ENCODE assay signal across 8 cellular contexts in the genomic region with DNA sequence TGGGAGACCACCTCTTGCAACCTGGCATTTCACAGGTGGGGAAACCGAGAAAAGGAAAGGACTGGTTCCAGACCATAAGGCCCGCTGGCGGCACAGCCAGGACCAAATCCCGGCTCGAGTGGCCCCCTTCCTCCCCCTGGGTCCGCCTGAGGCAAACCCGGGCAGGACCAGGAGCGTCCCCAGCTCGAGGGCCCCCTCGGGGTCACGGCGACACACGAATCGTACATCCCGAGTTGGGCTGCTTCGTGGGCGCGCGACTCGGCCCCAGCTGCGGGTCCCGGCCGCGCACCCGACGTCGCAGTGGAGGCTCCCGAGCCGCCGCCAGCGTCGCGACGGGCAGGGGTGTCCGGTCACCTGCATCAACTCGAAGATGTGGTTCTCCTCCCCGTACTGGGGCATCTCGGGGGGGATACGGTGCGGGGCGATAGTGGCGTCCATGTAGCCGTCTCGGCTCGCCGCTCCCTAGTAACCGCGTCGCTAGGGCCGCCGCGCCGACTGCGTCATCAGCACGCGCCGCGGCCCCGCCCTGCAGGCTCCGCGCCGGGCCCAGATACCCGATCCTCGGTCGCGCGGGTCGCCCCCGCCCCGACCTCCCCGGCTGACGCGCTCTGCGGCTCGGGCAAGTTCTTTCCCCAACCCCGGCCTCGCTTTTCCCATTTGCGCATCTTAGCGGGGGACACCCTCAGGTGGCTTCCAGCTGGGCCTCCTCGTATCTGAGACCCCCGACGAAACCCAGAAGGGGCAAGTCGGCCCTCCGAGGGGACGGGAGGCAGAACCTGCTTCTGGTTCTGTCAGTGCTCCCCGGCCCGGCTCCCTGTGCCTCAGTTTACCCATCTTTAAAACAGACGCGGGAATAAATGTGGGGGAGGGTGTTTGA. TPM values are rescaled to one million over a fixed set of nuclear protein-coding genes. Genes with fewer than 3 reads are reported as not detected.
DNase-seq lines count a peak whose midpoint lies in the region; ATAC-seq, FAIRE-seq and TF ChIP-seq lines count a peak whose summit lies in the region.

A gene with protein sequence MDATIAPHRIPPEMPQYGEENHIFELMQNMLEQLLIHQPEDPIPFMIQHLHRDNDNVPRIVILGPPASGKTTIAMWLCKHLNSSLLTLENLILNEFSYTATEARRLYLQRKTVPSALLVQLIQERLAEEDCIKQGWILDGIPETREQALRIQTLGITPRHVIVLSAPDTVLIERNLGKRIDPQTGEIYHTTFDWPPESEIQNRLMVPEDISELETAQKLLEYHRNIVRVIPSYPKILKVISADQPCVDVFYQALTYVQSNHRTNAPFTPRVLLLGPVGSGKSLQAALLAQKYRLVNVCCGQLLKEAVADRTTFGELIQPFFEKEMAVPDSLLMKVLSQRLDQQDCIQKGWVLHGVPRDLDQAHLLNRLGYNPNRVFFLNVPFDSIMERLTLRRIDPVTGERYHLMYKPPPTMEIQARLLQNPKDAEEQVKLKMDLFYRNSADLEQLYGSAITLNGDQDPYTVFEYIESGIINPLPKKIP (minus strand): TSS at position 467 of the 877 bp plus-strand sequence. CDS start 29 bp downstream, at position 438.

- WGBS in HepG2 (ENCODE audit: low lambda C conversion rate) = 2% methylated on average over 10 of the region's 89 CpGs

- no peaks in the 10 kb centered on the region for H3K79me2 ChIP-seq in HepG2 (ENCODE audit: insufficient read depth, low read length)

- TF ChIP-seq RAD21 in HepG2 (CRISPR knock-in tag; IDR thresholded peaks at IDR 0.05) = no peak

- in situ Hi-C loops in HepG2 (cut with HindIII; ENCODE audit: extremely low pct_ligation_motif_present, low pct_unique_long_range_greater_than_20kb) = no loop called here

- intact Hi-C loops in HepG2 (cut with micrococcal nuclease; ENCODE audit: unreplicated experiment) = no loop called here

- H3K27ac ChIP-seq in HepG2 (ENCODE audit: extremely low read length, insufficient read depth, low read length) = no peak within 1 kb of the TSS

- peak within 1 kb of the TSS; percentile 82 for H3K4me2 ChIP-seq in HepG2 (ENCODE audit: low read depth, low read length)

- ATAC-seq in HG02588 (IDR thresholded peaks at IDR 0.05; ENCODE audit: unreplicated experiment) (peak; percentile 72), HepG2 (peak; percentile 80), HG03571 (IDR thresholded peaks at IDR 0.05; ENCODE audit: unreplicated experiment) (no peak)

- CTCF ChIA-PET in HepG2 (lab: Yijun Ruan, JAX; ENCODE audit: low intra/inter-chr PET ratio, low total read pairs) = no interaction called here

- no peaks in the 10 kb centered on the region for H4K20me1 ChIP-seq in HepG2 (ENCODE audit: insufficient read depth, low read length)

- H3K36me3 ChIP-seq in HepG2 (replicated peaks in 1 of 2; ENCODE audit: control insufficient read depth in 1 of 2, insufficient read depth in 2 of 2, low read length in 2 of 2) = no peaks in the 10 kb centered on the region

- peaks cover 15% of the 10 kb centered on the region; the same call in 1 of the 2 replicates for H3K4me1 ChIP-seq in HepG2 (ENCODE audit: insufficient read depth, low read length)

- H3K4me3 ChIP-seq in HepG2 (replicated peaks in 1 of 3; ENCODE audit: insufficient read depth in 1 of 3, low read depth in 2 of 3, low read length in 3 of 3) = peak within 1 kb of the TSS; percentile 75 to 99 (median 95)

- FAIRE-seq in HepG2 (lab: Jason Lieb, UNC) = no peak

- TF ChIP-seq EP300 in HepG2 (IDR thresholded peaks at IDR 0.05; ENCODE audit: low read depth in 2 of 2, low read length in 2 of 2) (peak in 1 of 2 experiments; percentile 9; a peak in 1 of 4 replicates), HepG2 (CRISPR knock-in tag; IDR thresholded peaks at IDR 0.05; ENCODE audit: borderline replicate concordance) (no peak)

- DNase-seq in NCI-H2227 (lab: John Stamatoyannopoulos, UW; ENCODE audit: unreplicated experiment) (peak; percentile 84), dermis microvascular lymphatic vessel endothelial cell (ENCODE audit: low read depth in 2 of 2) (peak; percentile 33 to 76), HepG2 (ENCODE audit: low spot score) (peak; percentile 23)
- DNase-seq in activated CD4-positive, alpha-beta T cell treated with anti-CD3 and anti-CD28 coated beads, Interleukin-2, amount 50 U/mL, for 4 hours = peak; percentile 65 to 71
- DNase-seq in stimulated activated CD4-positive, alpha-beta T cell treated with anti-CD3 and anti-CD28 coated beads, Interleukin-2, amount 100 ng/mL, for 4 hours (ENCODE audit: low read depth) = peak; percentile 68

- H3K27me3 ChIP-seq in HepG2 (ENCODE audit: control insufficient read depth in 1 of 2, insufficient read depth in 2 of 2, low read length in 2 of 2) = peaks cover 0 to 8% of the 10 kb centered on the region in 2 experiments; a peak in 3 of 5 replicates

- peak within 1 kb of the TSS; percentile 81 for H3K9ac ChIP-seq in HepG2 (ENCODE audit: insufficient read depth, low read depth, low read length)

- no peaks in the 10 kb centered on the region for H3K9me3 ChIP-seq in HepG2 (ENCODE audit: low read length)

- peak within 1 kb of the TSS; percentile 67 for H2AFZ ChIP-seq in HepG2 (ENCODE audit: low read length)

- BruUV-seq in HepG2 (replicated peaks; lab: Mats Ljungman, UMichigan) = no TSS peak

- POLR2A ChIA-PET in HepG2 (lab: Yijun Ruan, JAX) = interaction anchor here (0.9 kb wide), 1 partner anchor 29 kb away, joined by 3 read pairs; no protein-coding TSS in a partner anchor

- peak; percentile 24 for TF ChIP-seq POLR2A in GM10847 (IDR thresholded peaks at IDR 0.05; ENCODE audit: extremely low read depth, insufficient read length)
- no peak; a peak in 2 of 4 replicates for TF ChIP-seq POLR2A in HepG2 (IDR thresholded peaks at IDR 0.05; ENCODE audit: insufficient read depth in 1 of 2, low read depth in 2 of 2, low read length in 2 of 2)

- TF ChIP-seq CTCF in HepG2 (CRISPR knock-in tag; IDR thresholded peaks at IDR 0.05) = no peak

TF ChIP-seq in HepG2, 621 proteins besides CTCF, POLR2A, EP300 and RAD21 (continues in another document):
- TF ChIP-seq MXD4 (CRISPR knock-in tag; IDR thresholded peaks at IDR 0.05) (0 out of 2 replicates have a peak, but pooled peaks have one; percentile 49), CREM (IDR thresholded peaks at IDR 0.05) (peak; percentile 87), CREM (CRISPR knock-in tag; IDR thresholded peaks at IDR 0.05) (peak; percentile 79), HNF4A (CRISPR knock-in tag; IDR thresholded peaks at IDR 0.05) (no peak), KMT2B (CRISPR knock-in tag; IDR thresholded peaks at IDR 0.05) (peak; percentile 42; the same call in 1 of the 2 replicates), ZNF563 (CRISPR knock-in tag; IDR thresholded peaks at IDR 0.05) (peak; percentile 37; the same call in 1 of the 2 replicates), NPAS2 (CRISPR knock-in tag; IDR thresholded peaks at IDR 0.05; ENCODE audit: borderline replicate concordance) (no peak), YEATS4 (CRISPR knock-in tag; IDR thresholded peaks at IDR 0.05; ENCODE audit: borderline replicate concordance) (peak; percentile 85), ETV6 (CRISPR knock-in tag; conservative IDR thresholded peaks at IDR 0.05) (0 out of 2 replicates have a peak, but pooled peaks have one; percentile 17), ELF3 (CRISPR knock-in tag; IDR thresholded peaks at IDR 0.05) (peak; percentile 54), ARNTL (CRISPR knock-in tag; IDR thresholded peaks at IDR 0.05) (no peak), TCF12 (IDR thresholded peaks at IDR 0.05) (no peak), TCF12 (CRISPR knock-in tag; IDR thresholded peaks at IDR 0.05) (peak; percentile 55; the same call in 1 of the 2 replicates), SKI (IDR thresholded peaks at IDR 0.05; ENCODE audit: partially characterized antibody) (peak; percentile 57), IRX3 (CRISPR knock-in tag; IDR thresholded peaks at IDR 0.05; ENCODE audit: borderline replicate concordance, low read depth) (no peak), HOXA9 (CRISPR knock-in tag; IDR thresholded peaks at IDR 0.05; ENCODE audit: borderline replicate concordance) (0 out of 2 replicates have a peak, but pooled peaks have one; percentile 27), KLF9 (CRISPR knock-in tag; IDR thresholded peaks at IDR 0.05; ENCODE audit: low read depth) (no peak)
- TF ChIP-seq, protein P1, sequence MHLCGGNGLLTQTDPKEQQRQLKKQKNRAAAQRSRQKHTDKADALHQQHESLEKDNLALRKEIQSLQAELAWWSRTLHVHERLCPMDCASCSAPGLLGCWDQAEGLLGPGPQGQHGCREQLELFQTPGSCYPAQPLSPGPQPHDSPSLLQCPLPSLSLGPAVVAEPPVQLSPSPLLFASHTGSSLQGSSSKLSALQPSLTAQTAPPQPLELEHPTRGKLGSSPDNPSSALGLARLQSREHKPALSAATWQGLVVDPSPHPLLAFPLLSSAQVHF (CRISPR knock-in tag; IDR thresholded peaks at IDR 0.05) = 0 out of 2 replicates have a peak, but pooled peaks have one; percentile 41

RNA-seq across cellular contexts. Expression of the gene that starts here (rescaled TPM):
- under 0.01 and 0.13 TPM in 2 replicates for total RNA-seq in dermis microvascular lymphatic vessel endothelial cell
- not detected in 2 replicates for total RNA-seq in HepG2 (2016; rRNA removed; fragmentation: Illumina TruSeq; extraction: Trizol)
- total RNA-seq in HepG2 (2016; cell fraction: cytosol; rRNA removed; fragmentation: Illumina TruSeq; extraction: Trizol; ENCODE audit: low read depth) = 0.10 TPM in 1 of 2 replicates, not detected in the other
- total RNA-seq in HepG2 (2016; cell fraction: insoluble cytoplasmic fraction; rRNA removed; fragmentation: Illumina TruSeq; extraction: Trizol) = not detected in 2 replicates
- total RNA-seq in HepG2 (2016; cell fraction: membrane; rRNA removed; fragmentation: Illumina TruSeq; extraction: Trizol) = 0.07 TPM in 1 of 2 replicates, not detected in the other
- total RNA-seq in HepG2 (2016; cell fraction: nucleus; rRNA removed; fragmentation: Illumina TruSeq; extraction: Trizol) = 0.40 TPM in 1 of 2 replicates, not detected in the other
- polyA plus RNA-seq in HepG2 (2011; rRNA removed) = 0.09 and 0.11 TPM in 2 replicates
- polyA plus RNA-seq in HepG2 (2011; cell fraction: cytosol; rRNA removed) = 0.09 and 0.15 TPM in 2 replicates
- 0.09 and 0.14 TPM in 2 replicates for polyA plus RNA-seq in HepG2 (2011; cell fraction: nucleus; rRNA removed)
- polyA plus RNA-seq in HepG2 (2012) = 0.08 and 0.28 TPM in 2 replicates
- polyA plus RNA-seq in HepG2 (2016; cell fraction: cytosol; fragmentation: Illumina TruSeq; extraction: Trizol; ENCODE audit: low read depth) = not detected in 2 replicates
- polyA plus RNA-seq in HepG2 (2016; cell fraction: insoluble cytoplasmic fraction; fragmentation: Illumina TruSeq; extraction: Trizol; ENCODE audit: low read depth) = not detected in 2 replicates
- polyA plus RNA-seq in HepG2 (2016; cell fraction: membrane; fragmentation: Illumina TruSeq; extraction: Trizol; ENCODE audit: low read depth) = 0.11 TPM in 1 of 2 replicates, not detected in the other
- not detected in 2 replicates for polyA plus RNA-seq in HepG2 (2016; cell fraction: nucleus; fragmentation: Illumina TruSeq; extraction: Trizol; ENCODE audit: insufficient read depth, low read depth)
- polyA minus RNA-seq in HepG2 (2011; rRNA and poly(A)+ RNA removed; ENCODE audit: low replicate concordance) = 0.44 TPM in 1 of 2 replicates, not detected in the other
- polyA minus RNA-seq in HepG2 (2011; cell fraction: cytosol; rRNA and poly(A)+ RNA removed) = not detected in 2 replicates
- 0.25 TPM in 1 of 2 replicates, not detected in the other for polyA minus RNA-seq in HepG2 (2011; cell fraction: nucleus; rRNA and poly(A)+ RNA removed)

Comparison
In these comparisons a context has a peak if more than half of its experiments do, and no peak if none do; other contexts are left out.
1. Peak in DNase-seq in dermis microvascular lymphatic vessel endothelial cell; RNA of the gene not detected or under 1 TPM.
2. Peak in DNase-seq, ATAC-seq, H3K4me3 ChIP-seq, H3K9ac ChIP-seq and H3K4me2 ChIP-seq in HepG2; RNA of the gene not detected or under 1 TPM.
3. DNase-seq: peak in every context shown above with its lines; median percentile 84 in NCI-H2227; 68 in activated CD4-positive, alpha-beta T cell treated with anti-CD3 and anti-CD28 coated beads, Interleukin-2, amount 50 U/mL, for 4 hours; 68 in stimulated activated CD4-positive, alpha-beta T cell treated with anti-CD3 and anti-CD28 coated beads, Interleukin-2, amount 100 ng/mL, for 4 hours; 54 in dermis microvascular lymphatic vessel endothelial cell; 23 in HepG2.